ENCODE assay signal across 13 cellular contexts in the genomic region with DNA sequence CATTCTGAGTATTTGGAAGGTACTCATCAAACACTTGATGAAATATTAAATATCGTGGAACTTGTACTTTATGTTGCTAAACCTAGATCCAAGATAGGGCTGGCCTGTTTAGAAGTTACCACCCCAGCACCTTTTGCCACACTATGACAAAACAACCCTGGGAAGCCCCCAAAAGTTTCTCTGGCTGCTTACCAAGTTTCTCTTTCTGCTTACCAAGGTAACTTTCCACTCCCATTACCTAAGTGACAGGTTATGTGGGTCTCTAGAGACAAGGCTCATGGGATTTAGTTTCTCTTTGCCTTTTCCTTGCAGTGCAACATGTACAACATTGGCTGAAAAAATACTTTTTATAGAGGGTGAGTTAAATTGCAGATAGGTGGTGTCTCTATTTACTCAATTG. TPM values are rescaled to one million over a fixed set of nuclear protein-coding genes. Genes with fewer than 3 reads are reported as not detected.
DNase-seq lines count a peak whose midpoint lies in the region; ATAC-seq and TF ChIP-seq lines count a peak whose summit lies in the region.
"Had no signal": no experiment of that assay in that cellular context is flagged by ENCODE, and none has a peak within 500 bp of the region (broad histone marks: within the 10 kb centered on the region; RNA-seq: fewer than 3 reads in every experiment).

No MANE protein-coding gene starts in this region.

- no peaks in the 10 kb centered on the region for H3K27me3 ChIP-seq in CD4-positive, alpha-beta T cell (ENCODE audit: control insufficient read depth, insufficient read depth, low read length)
- H3K27me3 ChIP-seq: gastrocnemius medialis had no signal

- no peak for DNase-seq in activated T-cell treated with anti-CD3 and anti-CD28 coated beads, Interleukin-2, amount 50 U/mL, for 24 hours
- DNase-seq in activated T-cell treated with anti-CD3 and anti-CD28 coated beads for 4 hours (no peak), SW480 (ENCODE audit: low spot score) (no peak)
- no peak for DNase-seq in stimulated activated naive B cell treated with anti-CD40 and anti-IgM and Interleukin-4, amounts not matched to agents 10 μg/mL and 1 μg/mL and 100 μg/mL, for 72 hours
- no peak for DNase-seq in CD4-positive, alpha-beta T cell
- no peak for DNase-seq in stimulated activated naive CD4-positive, alpha-beta T cell (lab: John Stamatoyannopoulos, UW)
- DNase-seq: activated naive CD8-positive, alpha-beta T cell treated with anti-CD3 and anti-CD28 coated beads, Interleukin-2, amount 10 ng/mL, durations not matched to agents 7 days and 5 days; DMS79 treated with DMSO at 0.1 percent for 48 hours; gastrocnemius medialis; NCI-H187; RPMI8226 had no signal

- CTCF ChIA-PET in CD4-positive, alpha-beta T cell (lab: Charles Lee): no interaction called here

- H3K36me3 Mint-ChIP-seq in activated T-cell treated with anti-CD3 and anti-CD28 coated beads, Interleukin-2, amount 50 U/mL, for 24 hours (ENCODE audit: low read depth): no peaks in the 10 kb centered on the region
- no peaks in the 10 kb centered on the region for H3K36me3 Mint-ChIP-seq in stimulated activated naive B cell treated with anti-CD40 and anti-IgM and Interleukin-4, amounts not matched to agents 10 μg/mL and 1 μg/mL and 100 μg/mL, for 72 hours
- no peaks in the 10 kb centered on the region for H3K36me3 Mint-ChIP-seq in CD4-positive, alpha-beta T cell (ENCODE audit: low read depth)
- H3K36me3 Mint-ChIP-seq: activated naive CD8-positive, alpha-beta T cell treated with anti-CD3 and anti-CD28 coated beads, Interleukin-2, amount 10 ng/mL, durations not matched to agents 7 days and 5 days had no signal

- ATAC-seq in GM21825 (IDR thresholded peaks at IDR 0.05; ENCODE audit: unreplicated experiment): peak; percentile 61
- peak; percentile 66 for ATAC-seq in HG03354 (IDR thresholded peaks at IDR 0.05; ENCODE audit: poor library complexity, severe bottlenecking, unreplicated experiment)
- peak; percentile 45 to 81 for ATAC-seq in stimulated activated naive B cell treated with anti-CD40 and anti-IgM and Interleukin-4, amounts not matched to agents 10 μg/mL and 1 μg/mL and 100 μg/mL, for 72 hours (replicated peaks)
- ATAC-seq in CD4-positive, alpha-beta T cell (ENCODE audit: poor library complexity): no peak
- ATAC-seq: gastrocnemius medialis had no signal

- H3K27ac ChIP-seq in CD4-positive, alpha-beta T cell (ENCODE audit: low read depth, low read length): no peak overlapping the region
- H3K27ac ChIP-seq: gastrocnemius medialis had no signal

- H3K27me3 Mint-ChIP-seq in activated T-cell treated with anti-CD3 and anti-CD28 coated beads, Interleukin-2, amount 50 U/mL, for 24 hours: no peaks in the 10 kb centered on the region
- H3K27me3 Mint-ChIP-seq in stimulated activated naive B cell treated with anti-CD40 and anti-IgM and Interleukin-4, amounts not matched to agents 10 μg/mL and 1 μg/mL and 100 μg/mL, for 72 hours: peaks cover 0 to 5% of the 10 kb centered on the region in 2 donors
- H3K27me3 Mint-ChIP-seq in CD4-positive, alpha-beta T cell: no peaks in the 10 kb centered on the region
- H3K27me3 Mint-ChIP-seq: activated naive CD8-positive, alpha-beta T cell treated with anti-CD3 and anti-CD28 coated beads, Interleukin-2, amount 10 ng/mL, durations not matched to agents 7 days and 5 days had no signal

- H3K4me1 Mint-ChIP-seq in activated T-cell treated with anti-CD3 and anti-CD28 coated beads, Interleukin-2, amount 50 U/mL, for 24 hours (ENCODE audit: low read depth): peaks cover 21% of the 10 kb centered on the region
- H3K4me1 Mint-ChIP-seq in stimulated activated naive B cell treated with anti-CD40 and anti-IgM and Interleukin-4, amounts not matched to agents 10 μg/mL and 1 μg/mL and 100 μg/mL, for 72 hours: peaks cover 0 to 2% of the 10 kb centered on the region in 2 donors
- H3K4me1 Mint-ChIP-seq in CD4-positive, alpha-beta T cell (ENCODE audit: low read depth): no peaks in the 10 kb centered on the region

- intact Hi-C loops in CD4-positive, alpha-beta T cell (cut with DNase I, micrococcal nuclease): no loop called here

- no peak for TF ChIP-seq CTCF in CD4-positive, alpha-beta T cell (IDR thresholded peaks at IDR 0.05)

- no peak overlapping the region for H3K4me3 Mint-ChIP-seq in activated T-cell treated with anti-CD3 and anti-CD28 coated beads, Interleukin-2, amount 50 U/mL, for 24 hours
- no peak overlapping the region for H3K4me3 Mint-ChIP-seq in stimulated activated naive B cell treated with anti-CD40 and anti-IgM and Interleukin-4, amounts not matched to agents 10 μg/mL and 1 μg/mL and 100 μg/mL, for 72 hours
- H3K4me3 Mint-ChIP-seq in CD4-positive, alpha-beta T cell: no peak overlapping the region
- H3K4me3 Mint-ChIP-seq: activated naive CD8-positive, alpha-beta T cell treated with anti-CD3 and anti-CD28 coated beads, Interleukin-2, amount 10 ng/mL, durations not matched to agents 7 days and 5 days had no signal

- no peaks in the 10 kb centered on the region for H3K9me3 Mint-ChIP-seq in activated T-cell treated with anti-CD3 and anti-CD28 coated beads, Interleukin-2, amount 50 U/mL, for 24 hours
- no peaks in the 10 kb centered on the region for H3K9me3 Mint-ChIP-seq in stimulated activated naive B cell treated with anti-CD40 and anti-IgM and Interleukin-4, amounts not matched to agents 10 μg/mL and 1 μg/mL and 100 μg/mL, for 72 hours
- no peaks in the 10 kb centered on the region for H3K9me3 Mint-ChIP-seq in CD4-positive, alpha-beta T cell
- H3K9me3 Mint-ChIP-seq: activated naive CD8-positive, alpha-beta T cell treated with anti-CD3 and anti-CD28 coated beads, Interleukin-2, amount 10 ng/mL, durations not matched to agents 7 days and 5 days had no signal

- H3K9me3 ChIP-seq in CD4-positive, alpha-beta T cell (ENCODE audit: control insufficient read depth, low read length): no peaks in the 10 kb centered on the region
- H3K9me3 ChIP-seq: gastrocnemius medialis had no signal

- POLR2A ChIA-PET in CD4-positive, alpha-beta T cell (lab: Charles Lee): no interaction called here

- H3K27ac Mint-ChIP-seq in activated T-cell treated with anti-CD3 and anti-CD28 coated beads, Interleukin-2, amount 50 U/mL, for 24 hours: peak overlapping the region; percentile 45
- H3K27ac Mint-ChIP-seq in stimulated activated naive B cell treated with anti-CD40 and anti-IgM and Interleukin-4, amounts not matched to agents 10 μg/mL and 1 μg/mL and 100 μg/mL, for 72 hours: no peak overlapping the region
- no peak overlapping the region for H3K27ac Mint-ChIP-seq in CD4-positive, alpha-beta T cell
- H3K27ac Mint-ChIP-seq: activated naive CD8-positive, alpha-beta T cell treated with anti-CD3 and anti-CD28 coated beads, Interleukin-2, amount 10 ng/mL, durations not matched to agents 7 days and 5 days had no signal

RNA-seq across cellular contexts. Expression of gene PPM1A, which starts 28.9 kb away (rescaled TPM):
- total RNA-seq in CD4-positive, alpha-beta T cell: 10 to 100 TPM; 96.9 to 97.2 TPM

RNA-seq across cellular contexts. Expression of gene DHRS7, which starts 54.9 kb away (rescaled TPM):
- 10 to 100 TPM; 24.5 to 28.6 TPM for total RNA-seq in CD4-positive, alpha-beta T cell
